ENCODE assay signal across 17 cellular contexts in genomic region chr1:53066433-53066832, GRCh38. TPM values are rescaled to one million over a fixed set of nuclear protein-coding genes. Genes with fewer than 3 reads are reported as not detected.
"Had no signal": no experiment of that assay in that cellular context is flagged by ENCODE, and none has a peak within 500 bp of the region (broad histone marks: within the 10 kb centered on the region; RNA-seq: fewer than 3 reads in every experiment).

No MANE protein-coding gene starts in this region.

- H3K36me3 ChIP-seq: transverse colon, WERI-Rb-1 had no signal

- DNase-seq: activated CD4-positive, alpha-beta memory T cell treated with anti-CD3 and anti-CD28 coated beads, Interleukin-2, amount 10 ng/mL, durations not matched to agents 7 days and 5 days; activated CD4-positive, alpha-beta T cell treated with anti-CD3 and anti-CD28 coated beads for 36 hours; activated T-cell treated with anti-CD3 and anti-CD28 coated beads, Interleukin-2, amount 50 U/mL, for 24 hours; amygdala; cortex of kidney; effector CD8-positive, alpha-beta T cell; stimulated activated CD4-positive, alpha-beta T cell treated with anti-CD3 and anti-CD28 coated beads, Interleukin-2, amount 100 ng/mL, for 48 hours; stimulated activated naive CD4-positive, alpha-beta T cell; substantia nigra; T-helper 17 cell; transverse colon; WERI-Rb-1 had no signal

- H3K36me3 Mint-ChIP-seq: activated naive CD4-positive, alpha-beta T cell treated with anti-CD3 and anti-CD28 coated beads, Interleukin-2, amount 50 U/mL, for 72 hours; brain; memory B cell had no signal

- H3K9me3 ChIP-seq: transverse colon had no signal

- H3K27ac ChIP-seq: WERI-Rb-1 had no signal

- H3K4me3 ChIP-seq: transverse colon had no signal

- ATAC-seq: activated CD4-positive, alpha-beta T cell treated with anti-CD3 and anti-CD28 coated beads for 36 hours; activated naive CD4-positive, alpha-beta T cell treated with anti-CD3 and anti-CD28 coated beads, Interleukin-2, amount 50 U/mL, for 72 hours; T-helper 17 cell had no signal

- H3K9me3 Mint-ChIP-seq: activated CD4-positive, alpha-beta memory T cell treated with anti-CD3 and anti-CD28 coated beads, Interleukin-2, amount 10 ng/mL, durations not matched to agents 7 days and 5 days; activated naive CD4-positive, alpha-beta T cell treated with anti-CD3 and anti-CD28 coated beads, Interleukin-2, amount 50 U/mL, for 72 hours; activated T-cell treated with anti-CD3 and anti-CD28 coated beads, Interleukin-2, amount 50 U/mL, for 24 hours; brain; central memory CD8-positive, alpha-beta T cell; memory B cell; nephron had no signal

- H3K4me1 Mint-ChIP-seq: memory B cell had no signal

- H3K4me3 Mint-ChIP-seq: activated CD4-positive, alpha-beta memory T cell treated with anti-CD3 and anti-CD28 coated beads, Interleukin-2, amount 10 ng/mL, durations not matched to agents 7 days and 5 days; activated CD4-positive, alpha-beta T cell treated with anti-CD3 and anti-CD28 coated beads for 36 hours; activated T-cell treated with anti-CD3 and anti-CD28 coated beads, Interleukin-2, amount 50 U/mL, for 24 hours; central memory CD8-positive, alpha-beta T cell; memory B cell; T-helper 17 cell had no signal

- H3K27ac Mint-ChIP-seq: activated CD4-positive, alpha-beta memory T cell treated with anti-CD3 and anti-CD28 coated beads, Interleukin-2, amount 10 ng/mL, durations not matched to agents 7 days and 5 days; activated CD4-positive, alpha-beta T cell treated with anti-CD3 and anti-CD28 coated beads for 36 hours; activated naive CD4-positive, alpha-beta T cell treated with anti-CD3 and anti-CD28 coated beads, Interleukin-2, amount 50 U/mL, for 72 hours; activated T-cell treated with anti-CD3 and anti-CD28 coated beads, Interleukin-2, amount 50 U/mL, for 24 hours; memory B cell; nephron; T-helper 17 cell had no signal

RNA-seq across cellular contexts. Expression of gene PODN, which starts 4.4 kb away (rescaled TPM):
- total RNA-seq: activated CD4-positive, alpha-beta memory T cell treated with anti-CD3 and anti-CD28 coated beads, Interleukin-2, amount 10 ng/mL, durations not matched to agents 7 days and 5 days; activated CD4-positive, alpha-beta T cell treated with anti-CD3 and anti-CD28 coated beads for 36 hours; activated naive CD4-positive, alpha-beta T cell treated with anti-CD3 and anti-CD28 coated beads, Interleukin-2, amount 50 U/mL, for 72 hours; T-helper 17 cell had no signal
